Comparison of ENCODE assay signal across 16 cellular contexts in the genomic region with DNA sequence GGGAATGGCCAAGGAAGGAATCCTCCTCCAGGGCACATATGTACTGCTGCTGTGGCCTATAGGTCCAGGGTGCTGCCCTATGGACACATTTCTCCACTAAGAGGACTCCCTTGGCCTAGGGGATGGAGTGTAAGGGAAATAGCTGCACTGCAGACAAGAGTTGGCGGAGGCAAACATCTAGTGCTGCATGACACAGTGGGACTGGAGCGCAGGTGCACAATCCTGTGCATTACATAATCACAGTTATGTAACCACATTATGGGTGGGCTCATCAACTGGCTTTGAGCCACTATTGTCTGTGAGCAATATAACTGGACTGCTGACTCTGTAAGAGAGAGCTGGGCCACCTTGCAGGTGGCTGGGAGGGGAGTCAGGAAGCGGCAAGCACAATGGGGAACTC. TPM values are rescaled to one million over a fixed set of nuclear protein-coding genes. Genes with fewer than 3 reads are reported as not detected.
DNase-seq lines count a peak whose midpoint lies in the region; ATAC-seq and TF ChIP-seq lines count a peak whose summit lies in the region.
"Had no signal": no experiment of that assay in that cellular context is flagged by ENCODE, and none has a peak within 500 bp of the region (broad histone marks: within the 10 kb centered on the region; RNA-seq: fewer than 3 reads in every experiment).

No MANE protein-coding gene starts in this region.

- intact Hi-C loops in naive thymus-derived CD4-positive, alpha-beta T cell (cut with micrococcal nuclease) = no loop called here
- intact Hi-C loops in uterus (cut with DNase I; ENCODE audit: low total_unique reads) = no loop called here

- CTCF ChIA-PET in HEK293 (lab: Yijun Ruan, JAX) = interaction anchor here (0.6 kb wide), 1 partner anchor 248 kb away, joined by 4 read pairs; no protein-coding TSS in a partner anchor
- CTCF ChIA-PET in naive thymus-derived CD4-positive, alpha-beta T cell (lab: Charles Lee) = no interaction called here

- no peak for ATAC-seq in naive thymus-derived CD4-positive, alpha-beta T cell

- no peak for TF ChIP-seq POLR2A in uterus (IDR thresholded peaks at IDR 0.05)

- POLR2A ChIA-PET in HEK293 (lab: Yijun Ruan, JAX) = interaction anchor here (0.5 to 0.6 kb wide), 2 partner anchors 15 to 52 kb away, joined by 3 to 4 read pairs; no protein-coding TSS in a partner anchor
- POLR2A ChIA-PET in naive thymus-derived CD4-positive, alpha-beta T cell (lab: Charles Lee) = no interaction called here

- H3K27ac Mint-ChIP-seq in brain = no peak overlapping the region
- no peak overlapping the region for H3K27ac Mint-ChIP-seq in neural crest cell (ENCODE audit: unreplicated experiment)
- H3K27ac Mint-ChIP-seq in naive thymus-derived CD4-positive, alpha-beta T cell = peak overlapping the region in 1 of 9 donors; percentile 20

- H3K9me3 Mint-ChIP-seq in brain (peaks cover 6 to 12% (median 11%) of the 10 kb centered on the region in 5 experiments), neural crest cell (peaks cover 12% of the 10 kb centered on the region)
- H3K9me3 Mint-ChIP-seq in naive thymus-derived CD4-positive, alpha-beta T cell = peaks cover 0 to 15% (median 6%) of the 10 kb centered on the region in 11 donors

- peak overlapping the region in 3 of 5 experiments; percentile 12 to 60 (median 54) for H3K4me3 Mint-ChIP-seq in brain
- peak overlapping the region; percentile 62 for H3K4me3 Mint-ChIP-seq in neural crest cell
- peak overlapping the region in 2 of 10 donors; percentile 17 to 28 for H3K4me3 Mint-ChIP-seq in naive thymus-derived CD4-positive, alpha-beta T cell

- H3K4me3 ChIP-seq in HEK293 (ENCODE audit: low read depth, low read length) = no peak overlapping the region
- H3K4me3 ChIP-seq in naive thymus-derived CD4-positive, alpha-beta T cell (ENCODE audit: low read length) = no peak overlapping the region
- H3K4me3 ChIP-seq in uterus = no peak overlapping the region
- H3K4me3 ChIP-seq: MG63, SJSA1 had no signal

- H3K4me1 ChIP-seq in HEK293 (ENCODE audit: control insufficient read depth, insufficient read depth, low read length) = no peaks in the 10 kb centered on the region
- H3K4me1 ChIP-seq in naive thymus-derived CD4-positive, alpha-beta T cell (ENCODE audit: control insufficient read depth in 2 of 2, insufficient read depth in 2 of 2, low read length in 2 of 2) = peaks cover 10 to 15% of the 10 kb centered on the region in 2 donors
- H3K4me1 ChIP-seq in uterus = no peaks in the 10 kb centered on the region

- in situ Hi-C loops in G401 (cut with HindIII; ENCODE audit: low sequenced_read_pairs) = no loop called here

- H3K27me3 Mint-ChIP-seq in brain = peaks cover 36% of the 10 kb centered on the region
- H3K27me3 Mint-ChIP-seq in neural crest cell (ENCODE audit: low read depth) = peaks cover 45% of the 10 kb centered on the region
- peaks cover 0 to 25% (median 5%) of the 10 kb centered on the region in 5 donors for H3K27me3 Mint-ChIP-seq in naive thymus-derived CD4-positive, alpha-beta T cell

- H3K9me3 ChIP-seq in HEK293 (ENCODE audit: control insufficient read depth, insufficient read depth, low read depth, low read length) (no peaks in the 10 kb centered on the region), uterus (no peaks in the 10 kb centered on the region)
- no peaks in the 10 kb centered on the region for H3K9me3 ChIP-seq in naive thymus-derived CD4-positive, alpha-beta T cell (ENCODE audit: control insufficient read depth in 2 of 3, low read length in 3 of 3)
- H3K9me3 ChIP-seq: MG63, SJSA1 had no signal

- peaks cover 26% of the 10 kb centered on the region for H3K4me1 Mint-ChIP-seq in brain
- H3K4me1 Mint-ChIP-seq in neural crest cell = peaks cover 18% of the 10 kb centered on the region
- H3K4me1 Mint-ChIP-seq in naive thymus-derived CD4-positive, alpha-beta T cell = peaks cover 21 to 28% (median 24%) of the 10 kb centered on the region in 7 donors

- H3K27ac ChIP-seq in HEK293 (ENCODE audit: extremely low read depth, low read depth, low read length) = no peak overlapping the region
- no peak overlapping the region for H3K27ac ChIP-seq in naive thymus-derived CD4-positive, alpha-beta T cell (ENCODE audit: low read depth, low read length)
- no peak overlapping the region for H3K27ac ChIP-seq in uterus
- H3K27ac ChIP-seq: SJSA1 had no signal

- H3K36me3 ChIP-seq in HEK293 (ENCODE audit: control insufficient read depth in 2 of 2, insufficient read depth in 1 of 2, low read length in 2 of 2) = peaks cover 0 to 3% of the 10 kb centered on the region in 2 experiments; a peak in 1 of 3 replicates
- H3K36me3 ChIP-seq in naive thymus-derived CD4-positive, alpha-beta T cell (ENCODE audit: control insufficient read depth in 2 of 3, insufficient read depth in 3 of 3, low read length in 3 of 3) = peaks cover 0 to 5% (median 0%) of the 10 kb centered on the region in 3 experiments
- no peaks in the 10 kb centered on the region for H3K36me3 ChIP-seq in uterus
- H3K36me3 ChIP-seq: MG63 had no signal

- peaks cover 8% of the 10 kb centered on the region for H3K36me3 Mint-ChIP-seq in brain
- peaks cover 9% of the 10 kb centered on the region for H3K36me3 Mint-ChIP-seq in neural crest cell (ENCODE audit: low read depth)
- peaks cover 7 to 11% (median 8%) of the 10 kb centered on the region in 5 donors for H3K36me3 Mint-ChIP-seq in naive thymus-derived CD4-positive, alpha-beta T cell

- TF ChIP-seq CTCF in HEK293 (tag by site-specific recombination; IDR thresholded peaks at IDR 0.05) (no peak), brain (conservative IDR thresholded peaks at IDR 0.05) (no peak), neural crest cell (conservative IDR thresholded peaks at IDR 0.05) (no peak), uterus (IDR thresholded peaks at IDR 0.05) (no peak)

- peak; percentile 13 to 27 for DNase-seq in SHP77 (lab: John Stamatoyannopoulos, UW)
- DNase-seq in SHP77 treated with DMSO at 0.1 percent for 48 hours (lab: John Stamatoyannopoulos, UW) = no peak
- DNase-seq in neural crest cell (ENCODE audit: low read depth, low spot score) = no peak
- no peak for DNase-seq in naive thymus-derived CD4-positive, alpha-beta T cell
- DNase-seq in uterus = no peak
- DNase-seq in G401 (ENCODE audit: low spot score) = no peak
- DNase-seq: CD8-positive, alpha-beta memory T cell; DMS153; MG63; NCI-H1930; NCI-H2227 treated with DMSO at 0.1 percent for 48 hours; NCI-H526 treated with DMSO at 0.1 percent for 48 hours; RPMI8226 had no signal

- H3K27me3 ChIP-seq in naive thymus-derived CD4-positive, alpha-beta T cell (ENCODE audit: control insufficient read depth in 2 of 2, insufficient read depth in 2 of 2, low read length in 2 of 2) = no peaks in the 10 kb centered on the region
- H3K27me3 ChIP-seq in uterus = no peaks in the 10 kb centered on the region

TF ChIP-seq in HEK293, 187 proteins besides CTCF, POLR2A, EP300 and RAD21 (continues in another document):
- TF ChIP-seq ZFP41 (tag by site-specific recombination; IDR thresholded peaks at IDR 0.05; ENCODE audit: borderline replicate concordance) (no peak), ZNF239 (tag by site-specific recombination; IDR thresholded peaks at IDR 0.05) (no peak), ZNF654 (tag by site-specific recombination; IDR thresholded peaks at IDR 0.05; ENCODE audit: low read depth) (no peak), ZNF302 (tag by site-specific recombination; IDR thresholded peaks at IDR 0.05; ENCODE audit: low read depth) (no peak), ZFHX2 (tag by site-specific recombination; conservative IDR thresholded peaks at IDR 0.05) (no peak), ZNF549 (tag by site-specific recombination; IDR thresholded peaks at IDR 0.05) (0 out of 2 replicates have a peak, but pooled peaks have one; percentile 34), SALL2 (tag by site-specific recombination; IDR thresholded peaks at IDR 0.05; ENCODE audit: borderline replicate concordance) (no peak), SETDB1 (IDR thresholded peaks at IDR 0.05; ENCODE audit: insufficient read length, low read length) (peak; percentile 18)
- TF ChIP-seq, protein P1, sequence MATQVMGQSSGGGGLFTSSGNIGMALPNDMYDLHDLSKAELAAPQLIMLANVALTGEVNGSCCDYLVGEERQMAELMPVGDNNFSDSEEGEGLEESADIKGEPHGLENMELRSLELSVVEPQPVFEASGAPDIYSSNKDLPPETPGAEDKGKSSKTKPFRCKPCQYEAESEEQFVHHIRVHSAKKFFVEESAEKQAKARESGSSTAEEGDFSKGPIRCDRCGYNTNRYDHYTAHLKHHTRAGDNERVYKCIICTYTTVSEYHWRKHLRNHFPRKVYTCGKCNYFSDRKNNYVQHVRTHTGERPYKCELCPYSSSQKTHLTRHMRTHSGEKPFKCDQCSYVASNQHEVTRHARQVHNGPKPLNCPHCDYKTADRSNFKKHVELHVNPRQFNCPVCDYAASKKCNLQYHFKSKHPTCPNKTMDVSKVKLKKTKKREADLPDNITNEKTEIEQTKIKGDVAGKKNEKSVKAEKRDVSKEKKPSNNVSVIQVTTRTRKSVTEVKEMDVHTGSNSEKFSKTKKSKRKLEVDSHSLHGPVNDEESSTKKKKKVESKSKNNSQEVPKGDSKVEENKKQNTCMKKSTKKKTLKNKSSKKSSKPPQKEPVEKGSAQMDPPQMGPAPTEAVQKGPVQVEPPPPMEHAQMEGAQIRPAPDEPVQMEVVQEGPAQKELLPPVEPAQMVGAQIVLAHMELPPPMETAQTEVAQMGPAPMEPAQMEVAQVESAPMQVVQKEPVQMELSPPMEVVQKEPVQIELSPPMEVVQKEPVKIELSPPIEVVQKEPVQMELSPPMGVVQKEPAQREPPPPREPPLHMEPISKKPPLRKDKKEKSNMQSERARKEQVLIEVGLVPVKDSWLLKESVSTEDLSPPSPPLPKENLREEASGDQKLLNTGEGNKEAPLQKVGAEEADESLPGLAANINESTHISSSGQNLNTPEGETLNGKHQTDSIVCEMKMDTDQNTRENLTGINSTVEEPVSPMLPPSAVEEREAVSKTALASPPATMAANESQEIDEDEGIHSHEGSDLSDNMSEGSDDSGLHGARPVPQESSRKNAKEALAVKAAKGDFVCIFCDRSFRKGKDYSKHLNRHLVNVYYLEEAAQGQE (tag by site-specific recombination; IDR thresholded peaks at IDR 0.05) = no peak

RNA-seq across cellular contexts. Expression of a gene that starts 3.3 kb away (rescaled TPM):
- polyA plus RNA-seq in brain (ENCODE audit: insufficient read depth, low read depth, low replicate concordance) = 3.1 TPM
- 9.4 and 10.3 TPM in 2 replicates for total RNA-seq in neural crest cell
- 1 to 10 TPM; 3.0 to 7.9 (median 5.2) TPM for total RNA-seq in naive thymus-derived CD4-positive, alpha-beta T cell
- polyA plus RNA-seq in naive thymus-derived CD4-positive, alpha-beta T cell = 1 to 10 TPM; 6.8 TPM
- 1 to 10 TPM in 3 of 4 donors, under 1 TPM in 1; 0.59 to 8.4 (median 3.3) TPM for total RNA-seq in uterus
- total RNA-seq in G401 (2014; rRNA removed; shearing (Covaris generic)) = 29.4 and 34.5 TPM in 2 replicates

RNA-seq across cellular contexts. Expression of a gene that starts 51.1 kb away (rescaled TPM):
- polyA plus RNA-seq in brain (ENCODE audit: insufficient read depth, low read depth, low replicate concordance) = 4.0 TPM
- 18.1 and 22.8 TPM in 2 replicates for total RNA-seq in neural crest cell
- total RNA-seq in naive thymus-derived CD4-positive, alpha-beta T cell = 10 to 100 TPM in 3 of 5 experiments, 1 to 10 TPM in 2; 4.5 to 60.4 (median 10.2) TPM
- 10 to 100 TPM in 1 of 2 donors, 1 to 10 TPM in 1; 8.0 to 23.2 TPM for polyA plus RNA-seq in naive thymus-derived CD4-positive, alpha-beta T cell
- total RNA-seq in uterus = 10 to 100 TPM; 17.7 to 80.3 (median 46.2) TPM
- 27.1 and 39.0 TPM in 2 replicates for total RNA-seq in G401 (2014; rRNA removed; shearing (Covaris generic))

Comparison
In these comparisons a context has a peak if more than half of its experiments do, and no peak if none do; other contexts are left out.
1. DNase-seq: peak in SHP77 (2 of 2); none in SHP77 treated with DMSO at 0.1 percent for 48 hours (single experiment), neural crest cell (single experiment), naive thymus-derived CD4-positive, alpha-beta T cell (0 of 9), uterus (0 of 2) and G401 (single experiment).